Comparison of ENCODE assay signal across 32 cellular contexts in genomic region chrX:155035688-155036087, GRCh38.
"Had no signal": no experiment of that assay in that cellular context is flagged by ENCODE, and none has a peak within 500 bp of the region (broad histone marks: within the 10 kb centered on the region; RNA-seq: fewer than 3 reads in every experiment).

No MANE protein-coding gene starts in this region.

- H3K9me3 ChIP-seq: body of pancreas had no signal

- H3K27me3 ChIP-seq: adrenal gland, body of pancreas, brain microvascular endothelial cell, breast epithelium had no signal

- H3K36me3 ChIP-seq: brain microvascular endothelial cell, breast epithelium had no signal

- H3K4me1 ChIP-seq: adrenal gland, body of pancreas, breast epithelium had no signal

- FAIRE-seq: TTC549 had no signal

- DNase-seq: activated B cell treated with CpG ODN at 0.5 μM for 24 hours; activated CD4-positive, alpha-beta memory T cell treated with anti-CD3 and anti-CD28 coated beads for 36 hours; activated CD4-positive, alpha-beta T cell treated with anti-CD3 and anti-CD28 coated beads for 4 hours; activated CD4-positive, alpha-beta T cell treated with anti-CD3 and anti-CD28 coated beads, Interleukin-2, amount 10 ng/mL, durations not matched to agents 24 days and 14 days; activated CD4-positive, alpha-beta T cell treated with anti-CD3 and anti-CD28 coated beads, Interleukin-2, amount 50 U/mL, for 1 hour; activated CD4-positive, alpha-beta T cell treated with anti-CD3 and anti-CD28 coated beads, Interleukin-2, amount 50 U/mL, for 4 hours; activated CD4-positive, CD25-positive, alpha-beta regulatory T cell treated with anti-CD3 and anti-CD28 coated beads, Interleukin-2, amount 50 U/mL, for 72 hours; activated CD8-positive, alpha-beta memory T cell treated with anti-CD3 and anti-CD28 coated beads, Interleukin-2, amount 50 U/mL, for 4 hours; activated CD8-positive, alpha-beta T cell treated with anti-CD3 and anti-CD28 coated beads for 36 hours; activated effector memory CD4-positive, alpha-beta T cell treated with anti-CD3 and anti-CD28 coated beads, Interleukin-2, amount 50 U/mL, for 16 hours; activated gamma-delta T cell treated with Interleukin-2 at 50 U/mL for 16 hours; activated naive CD4-positive, alpha-beta T cell; activated naive CD4-positive, alpha-beta T cell treated with anti-CD3 and anti-CD28 coated beads for 36 hours; activated naive CD4-positive, alpha-beta T cell treated with anti-CD3 and anti-CD28 coated beads, Interleukin-2, amount 50 U/mL, for 16 hours; activated naive CD8-positive, alpha-beta T cell treated with anti-CD3 and anti-CD28 coated beads for 36 hours; activated T-cell treated with anti-CD3 and anti-CD28 coated beads for 4 hours; activated T-cell treated with anti-CD3 and anti-CD28 coated beads, Interleukin-2, amount 50 U/mL, for 1 hour; activated T-cell treated with anti-CD3 and anti-CD28 coated beads, Interleukin-2, amount 50 U/mL, for 4 hours; activated T-cell treated with anti-CD3 and anti-CD28 coated beads, Interleukin-2, amount 50 U/mL, for 72 hours; adrenal gland; amniotic stem cell; aorta; body of pancreas; brain microvascular endothelial cell; central memory CD4-positive, alpha-beta T cell; T-helper 2 cell; T-helper 9 cell had no signal

- H3K4me3 ChIP-seq: adrenal gland, body of pancreas, breast epithelium had no signal

- H3K27ac ChIP-seq: adrenal gland, body of pancreas, brain microvascular endothelial cell, breast epithelium, VCaP had no signal

- ATAC-seq: activated CD8-positive, alpha-beta T cell treated with anti-CD3 and anti-CD28 coated beads for 36 hours; activated naive CD4-positive, alpha-beta T cell treated with anti-CD3 and anti-CD28 coated beads, Interleukin-2, amount 50 U/mL, for 72 hours; activated T-cell treated with anti-CD3 and anti-CD28 coated beads, Interleukin-2, amount 50 U/mL, for 4 hours; activated T-cell treated with anti-CD3 and anti-CD28 coated beads, Interleukin-2, amount 50 U/mL, for 72 hours; activated T-helper 17 cell treated with anti-CD3 and anti-CD28 coated beads, Interleukin-2, amount 50 U/mL, for 72 hours; body of pancreas had no signal
